ENCODE assay signal across 1 cellular context in the genomic region with DNA sequence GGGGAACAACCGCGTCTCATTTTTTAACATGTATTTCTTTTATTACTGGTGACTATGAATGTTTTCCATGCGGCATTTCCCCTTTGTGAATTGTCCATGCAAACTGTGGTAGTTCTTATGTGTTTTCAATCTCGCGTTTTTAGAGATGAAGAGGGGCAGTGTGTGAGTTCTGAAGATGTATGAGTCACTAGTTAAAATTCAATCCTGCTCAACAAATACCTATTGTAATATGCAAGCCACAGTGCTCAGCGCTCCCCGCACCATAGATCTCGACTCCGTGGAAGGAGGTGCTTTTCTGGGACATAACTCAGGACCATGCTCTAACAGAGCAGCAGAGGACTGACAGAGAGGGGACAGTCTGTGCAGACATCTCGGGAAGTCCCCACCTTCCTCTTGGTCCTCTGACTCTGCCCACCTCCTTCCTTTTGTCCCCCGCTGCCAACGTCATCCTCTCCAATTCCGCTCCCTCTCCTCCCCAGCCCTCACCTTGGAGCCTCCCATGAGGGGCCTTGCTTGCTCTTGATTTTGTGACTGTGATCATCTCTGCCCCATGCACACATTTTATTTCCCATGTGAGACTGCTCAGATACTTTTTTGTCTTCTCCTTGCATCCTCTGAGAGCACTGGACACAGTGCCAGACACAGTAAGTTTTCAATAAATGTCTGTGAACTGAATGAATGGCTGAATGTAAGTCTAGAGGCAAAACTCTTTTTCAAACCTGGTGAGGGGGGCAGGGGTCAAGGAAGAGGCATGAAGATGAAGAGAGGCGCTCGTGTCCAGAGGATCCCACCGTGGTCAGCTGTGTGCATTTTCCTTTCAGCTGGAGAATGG.
TF ChIP-seq lines count a peak whose summit lies in the region.

No MANE protein-coding gene starts in this region.

TF ChIP-seq in A549, 52 proteins besides CTCF, POLR2A, EP300 and RAD21 (continued from another document):
- TF ChIP-seq, protein P1, sequence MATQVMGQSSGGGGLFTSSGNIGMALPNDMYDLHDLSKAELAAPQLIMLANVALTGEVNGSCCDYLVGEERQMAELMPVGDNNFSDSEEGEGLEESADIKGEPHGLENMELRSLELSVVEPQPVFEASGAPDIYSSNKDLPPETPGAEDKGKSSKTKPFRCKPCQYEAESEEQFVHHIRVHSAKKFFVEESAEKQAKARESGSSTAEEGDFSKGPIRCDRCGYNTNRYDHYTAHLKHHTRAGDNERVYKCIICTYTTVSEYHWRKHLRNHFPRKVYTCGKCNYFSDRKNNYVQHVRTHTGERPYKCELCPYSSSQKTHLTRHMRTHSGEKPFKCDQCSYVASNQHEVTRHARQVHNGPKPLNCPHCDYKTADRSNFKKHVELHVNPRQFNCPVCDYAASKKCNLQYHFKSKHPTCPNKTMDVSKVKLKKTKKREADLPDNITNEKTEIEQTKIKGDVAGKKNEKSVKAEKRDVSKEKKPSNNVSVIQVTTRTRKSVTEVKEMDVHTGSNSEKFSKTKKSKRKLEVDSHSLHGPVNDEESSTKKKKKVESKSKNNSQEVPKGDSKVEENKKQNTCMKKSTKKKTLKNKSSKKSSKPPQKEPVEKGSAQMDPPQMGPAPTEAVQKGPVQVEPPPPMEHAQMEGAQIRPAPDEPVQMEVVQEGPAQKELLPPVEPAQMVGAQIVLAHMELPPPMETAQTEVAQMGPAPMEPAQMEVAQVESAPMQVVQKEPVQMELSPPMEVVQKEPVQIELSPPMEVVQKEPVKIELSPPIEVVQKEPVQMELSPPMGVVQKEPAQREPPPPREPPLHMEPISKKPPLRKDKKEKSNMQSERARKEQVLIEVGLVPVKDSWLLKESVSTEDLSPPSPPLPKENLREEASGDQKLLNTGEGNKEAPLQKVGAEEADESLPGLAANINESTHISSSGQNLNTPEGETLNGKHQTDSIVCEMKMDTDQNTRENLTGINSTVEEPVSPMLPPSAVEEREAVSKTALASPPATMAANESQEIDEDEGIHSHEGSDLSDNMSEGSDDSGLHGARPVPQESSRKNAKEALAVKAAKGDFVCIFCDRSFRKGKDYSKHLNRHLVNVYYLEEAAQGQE (IDR thresholded peaks at IDR 0.05): peak; percentile 89
- no peak for TF ChIP-seq SMC3 (IDR thresholded peaks at IDR 0.05)
- no peak for TF ChIP-seq HDAC2 (IDR thresholded peaks at IDR 0.05)
- TF ChIP-seq FOSL2 (IDR thresholded peaks at IDR 0.05): 0 out of 2 replicates have a peak, but pooled peaks have one; percentile 39
- TF ChIP-seq FOSL2 (CRISPR knock-in tag; IDR thresholded peaks at IDR 0.05): peak; percentile 70
- no peak for TF ChIP-seq HOXB13 (CRISPR knock-in tag; IDR thresholded peaks at IDR 0.05; ENCODE audit: low read depth)
- TF ChIP-seq, protein P2, sequence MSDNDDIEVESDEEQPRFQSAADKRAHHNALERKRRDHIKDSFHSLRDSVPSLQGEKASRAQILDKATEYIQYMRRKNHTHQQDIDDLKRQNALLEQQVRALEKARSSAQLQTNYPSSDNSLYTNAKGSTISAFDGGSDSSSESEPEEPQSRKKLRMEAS (IDR thresholded peaks at IDR 0.05): peak; percentile 48; the same call in 1 of the 2 replicates
- no peak for TF ChIP-seq MAFK (IDR thresholded peaks at IDR 0.05; ENCODE audit: partially characterized antibody)
- no peak for TF ChIP-seq NR3C1 (IDR thresholded peaks at IDR 0.05)
- TF ChIP-seq HOXB5 (CRISPR knock-in tag; IDR thresholded peaks at IDR 0.05): no peak
- TF ChIP-seq CHD2 (IDR thresholded peaks at IDR 0.05; ENCODE audit: low read length, partially characterized antibody): peak; percentile 84
- TF ChIP-seq KDM1A (IDR thresholded peaks at IDR 0.05; ENCODE audit: low read depth): no peak
- TF ChIP-seq ZSCAN20 (CRISPR knock-in tag; IDR thresholded peaks at IDR 0.05): no peak
